13 cellular contexts compared by ENCODE assay signal in genomic region chr4:43992552-43992951, GRCh38.
A peak's percentile ranks its signal among the peaks of the same experiment; 100 is the strongest.
DNase-seq lines count a peak whose midpoint lies in the region; ATAC-seq and TF ChIP-seq lines count a peak whose summit lies in the region.
"Had no signal": no experiment of that assay in that cellular context is flagged by ENCODE, and none has a peak within 500 bp of the region (broad histone marks: within the 10 kb centered on the region; RNA-seq: fewer than 3 reads in every experiment).

No MANE protein-coding gene starts in this region.

- H4K8ac ChIP-seq in H9 (replicated peaks; ENCODE audit: insufficient read length, low read depth, low read length): no peak overlapping the region

- H3K9me3 ChIP-seq in H9 (ENCODE audit: control insufficient read depth, low read depth, low read length): no peaks in the 10 kb centered on the region
- no peaks in the 10 kb centered on the region for H3K9me3 ChIP-seq in PC-3 (ENCODE audit: low read length)
- H3K9me3 ChIP-seq: A549, BLaER1 had no signal

- no peak overlapping the region for H3K56ac ChIP-seq in H9 (ENCODE audit: insufficient read length, low read depth, low read length)

- WGBS in H9 (ENCODE audit: extremely low coverage, insufficient read length, low lambda C conversion rate): no CpG with 5 or more reads among the region's 3 CpGs

- no peaks in the 10 kb centered on the region for H3K36me3 ChIP-seq in PC-3 (ENCODE audit: low read depth, low read length)
- H3K36me3 ChIP-seq: BLaER1 had no signal

- H2AFZ ChIP-seq in H9 (ENCODE audit: low read length) (no peak overlapping the region), PC-3 (ENCODE audit: low read length) (no peak overlapping the region)

- H3K79me2 ChIP-seq in H9 (ENCODE audit: insufficient read depth, low read length) (no peaks in the 10 kb centered on the region), PC-3 (ENCODE audit: low read length) (no peaks in the 10 kb centered on the region)

- no peak overlapping the region for H3T11ph ChIP-seq in H9 (ENCODE audit: low read length)

- 0 out of 7 replicates have a peak overlapping the region, but pooled peaks of 2 of the 3 experiments have one; percentile 22 to 63 for H3K27ac Mint-ChIP-seq in H9
- H3K27ac Mint-ChIP-seq: CD4-positive, CD25-positive, alpha-beta regulatory T cell had no signal

- H3K36me3 Mint-ChIP-seq in H9 (ENCODE audit: insufficient read depth in 1 of 3, low read depth in 3 of 3): peaks cover 0 to 8% (median 0%) of the 10 kb centered on the region in 3 experiments; a peak in 2 of 7 replicates
- H3K36me3 Mint-ChIP-seq: CD4-positive, CD25-positive, alpha-beta regulatory T cell had no signal

- H3K4me1 ChIP-seq in H9 (ENCODE audit: insufficient read depth, low read length) (no peaks in the 10 kb centered on the region), PC-3 (ENCODE audit: insufficient read depth, low read length) (no peaks in the 10 kb centered on the region)
- H3K4me1 ChIP-seq: A549, BLaER1 had no signal

- H3K4me2 ChIP-seq in H9 (ENCODE audit: insufficient read depth, insufficient read length, low read length) (no peak overlapping the region), PC-3 (ENCODE audit: low read length) (no peak overlapping the region)
- H3K4me2 ChIP-seq: A549, BLaER1 had no signal

- intact Hi-C loops in PC-3 (cut with micrococcal nuclease): no loop called here

- H3K9ac ChIP-seq in H9 (ENCODE audit: extremely low read depth, insufficient read length, low read length) (no peak overlapping the region), PC-3 (ENCODE audit: low read length) (no peak overlapping the region)
- H3K9ac ChIP-seq: BLaER1 had no signal

- peaks cover 0 to 2% of the 10 kb centered on the region in 2 experiments; a peak in 1 of 5 replicates for H3K9me3 Mint-ChIP-seq in H9

- no peak overlapping the region for H3K14ac ChIP-seq in H9 (ENCODE audit: insufficient read depth, low read length)

- ATAC-seq in PC-3: peak; percentile 69
- ATAC-seq in GM21515 (IDR thresholded peaks at IDR 0.05; ENCODE audit: unreplicated experiment): no peak
- no peak for ATAC-seq in GM19324 (IDR thresholded peaks at IDR 0.05; ENCODE audit: low FRiP score, unreplicated experiment)
- ATAC-seq in HG03135 (IDR thresholded peaks at IDR 0.05; ENCODE audit: unreplicated experiment): no peak
- ATAC-seq: A549 had no signal

- DNase-seq in H9: peak; percentile 26
- DNase-seq in PC-3: no peak
- peak; percentile 10 for DNase-seq in iPS-NIHi11 (ENCODE audit: low spot score)
- DNase-seq in OCI-M2 (lab: John Stamatoyannopoulos, UW; ENCODE audit: unreplicated experiment): no peak
- DNase-seq: CD4-positive, CD25-positive, alpha-beta regulatory T cell; DMS53; IMR-90; KBM-7 had no signal

- H4K20me1 ChIP-seq in H9 (ENCODE audit: control insufficient read depth, insufficient read depth, insufficient read length) (no peaks in the 10 kb centered on the region), PC-3 (ENCODE audit: low read length) (no peaks in the 10 kb centered on the region)
- H4K20me1 ChIP-seq: BLaER1 had no signal

- no peaks in the 10 kb centered on the region for H3K9me2 ChIP-seq in PC-3 (replicated peaks; ENCODE audit: low read length)

- H3K27me3 ChIP-seq in H9 (ENCODE audit: insufficient read depth, low read length) (no peaks in the 10 kb centered on the region), PC-3 (ENCODE audit: low read length) (no peaks in the 10 kb centered on the region)
- H3K27me3 ChIP-seq: BLaER1 had no signal

- no peak overlapping the region for H4K91ac ChIP-seq in H9 (ENCODE audit: insufficient read length, low read depth, low read length)

- H3K27me3 Mint-ChIP-seq in H9 (ENCODE audit: low read depth): no peaks in the 10 kb centered on the region
- H3K27me3 Mint-ChIP-seq: CD4-positive, CD25-positive, alpha-beta regulatory T cell had no signal

- H3K79me1 ChIP-seq in H9 (ENCODE audit: insufficient read depth, low read depth, low read length, poor library complexity, severe bottlenecking): no peaks in the 10 kb centered on the region

- CTCF ChIA-PET in PC-3 (lab: Charles Lee): no interaction called here

- no peak overlapping the region for H3K18ac ChIP-seq in H9 (ENCODE audit: insufficient read length, low read depth, low read length)

- H2BK20ac ChIP-seq in H9 (ENCODE audit: low read depth, low read length, poor library complexity, severe bottlenecking): no peak overlapping the region

- H2BK5ac ChIP-seq in H9 (ENCODE audit: insufficient read length, low read length): no peak overlapping the region

- no peak overlapping the region for H3K4ac ChIP-seq in H9 (ENCODE audit: low read depth, low read length)

- H3F3A ChIP-seq in PC-3 (ENCODE audit: low read length, unreplicated experiment): no peaks in the 10 kb centered on the region

- H3K4me3 Mint-ChIP-seq in H9: no peak overlapping the region
- H3K4me3 Mint-ChIP-seq: CD4-positive, CD25-positive, alpha-beta regulatory T cell had no signal

- no peak overlapping the region for H2BK120ac ChIP-seq in H9 (ENCODE audit: low read depth, low read length, poor library complexity, severe bottlenecking)

- no peak overlapping the region for H3K4me3 ChIP-seq in PC-3 (ENCODE audit: low read length)
- H3K4me3 ChIP-seq: A549, BLaER1 had no signal

- no peak overlapping the region for H3K27ac ChIP-seq in H9 (ENCODE audit: insufficient read length, low read depth, low read length)
- no peak overlapping the region for H3K27ac ChIP-seq in PC-3 (ENCODE audit: low read length)
- H3K27ac ChIP-seq: A549, BLaER1 had no signal

- BruUV-seq in PC-3 (replicated peaks; lab: Mats Ljungman, UMichigan): no TSS peak

- no peak overlapping the region for H2AK5ac ChIP-seq in H9 (ENCODE audit: insufficient read length, low read length)

- TF ChIP-seq CTCF in H9 (conservative IDR thresholded peaks at IDR 0.05) (no peak), PC-3 (conservative IDR thresholded peaks at IDR 0.05; ENCODE audit: low read depth, low read length) (no peak)

- H2BK12ac ChIP-seq in H9 (ENCODE audit: insufficient read length, low read depth, low read length): no peak overlapping the region

- no peak overlapping the region for H4K5ac ChIP-seq in H9 (ENCODE audit: insufficient read length, low read depth, low read length)

- no peak overlapping the region for H2BK15ac ChIP-seq in H9 (ENCODE audit: low read depth, low read length)

- no peaks in the 10 kb centered on the region for H3K23me2 ChIP-seq in H9 (ENCODE audit: insufficient read length, low read depth, low read length, poor library complexity, severe bottlenecking)

- H3K23ac ChIP-seq in H9 (ENCODE audit: insufficient read length, low read depth, low read length): no peak overlapping the region

- H3K4me1 Mint-ChIP-seq in H9: peaks cover 32 to 34% of the 10 kb centered on the region in 2 experiments
- H3K4me1 Mint-ChIP-seq: CD4-positive, CD25-positive, alpha-beta regulatory T cell had no signal

- POLR2A ChIA-PET in PC-3 (lab: Charles Lee; ENCODE audit: unreplicated experiment): no interaction called here

Comparison
In these comparisons a context has a peak if more than half of its experiments do, and no peak if none do; other contexts are left out.
1. DNase-seq: peak in H9 (single experiment) and iPS-NIHi11 (single experiment); none in PC-3 (single experiment) and OCI-M2 (single experiment).